Comparison of ENCODE assay signal across 6 cellular contexts in genomic region chr1:1318131-1318652, GRCh38. TPM values are rescaled to one million over a fixed set of nuclear protein-coding genes. Genes with fewer than 3 reads are reported as not detected.
A peak's percentile ranks its signal among the peaks of the same experiment; 100 is the strongest.
DNase-seq lines count a peak whose midpoint lies in the region; ATAC-seq and TF ChIP-seq lines count a peak whose summit lies in the region.

No MANE protein-coding gene starts in this region.

- peaks cover 21% of the 10 kb centered on the region for H3K4me1 Mint-ChIP-seq in osteocyte (ENCODE audit: unreplicated experiment)

- intact Hi-C loops in body of pancreas (cut with DNase I): no loop called here

- no peak overlapping the region for H3K4me3 Mint-ChIP-seq in osteocyte (ENCODE audit: unreplicated experiment)

- H3K4me1 ChIP-seq in body of pancreas: peaks cover 43% of the 10 kb centered on the region

- H3K9me3 ChIP-seq in body of pancreas: no peaks in the 10 kb centered on the region

- 69% methylated on average over 9 of the region's 9 CpGs for WGBS in body of pancreas, 2 donors

- H3K9me3 Mint-ChIP-seq in osteocyte (ENCODE audit: unreplicated experiment): no peaks in the 10 kb centered on the region

- ATAC-seq in body of pancreas (peak; percentile 90), HG02970 (IDR thresholded peaks at IDR 0.05; ENCODE audit: low FRiP score, unreplicated experiment) (no peak), HG02870 (IDR thresholded peaks at IDR 0.05; ENCODE audit: unreplicated experiment) (no peak)

- DNase-seq in HT1080 (ENCODE audit: low read depth) (peak; percentile 95), body of pancreas (peak; percentile 82 to 91 (median 88)), osteocyte (ENCODE audit: extremely low spot score, unreplicated experiment) (no peak)
- no peak for DNase-seq in effector CD4-positive, alpha-beta T cell

- no peak overlapping the region for H3K4me3 ChIP-seq in body of pancreas

- H3K36me3 ChIP-seq in body of pancreas (replicated peaks in 1 of 2; ENCODE audit: insufficient read depth in 1 of 2, low read depth in 2 of 2): peaks cover 3 to 17% of the 10 kb centered on the region in 2 donors

- peak overlapping the region; percentile 68 for H3K27ac Mint-ChIP-seq in osteocyte (ENCODE audit: unreplicated experiment)

- TF ChIP-seq CTCF in body of pancreas (IDR thresholded peaks at IDR 0.05) (no peak), osteocyte (IDR thresholded peaks at IDR 0.05) (no peak)

- H3K27me3 Mint-ChIP-seq in osteocyte (ENCODE audit: unreplicated experiment): no peaks in the 10 kb centered on the region

- H3K27me3 ChIP-seq in body of pancreas: no peaks in the 10 kb centered on the region

- TF ChIP-seq POLR2A in body of pancreas (IDR thresholded peaks at IDR 0.05): no peak

- H3K27ac ChIP-seq in body of pancreas: peak overlapping the region in 3 of 4 donors; percentile 25 to 77 (median 73)

- H3K36me3 Mint-ChIP-seq in osteocyte (ENCODE audit: unreplicated experiment): peaks cover 15% of the 10 kb centered on the region

RNA-seq across cellular contexts. Expression of gene INTS11, which starts 6.3 kb away (rescaled TPM):
- 142 and 143 TPM in 2 replicates for total RNA-seq in HT1080 (2014; rRNA removed; shearing (Covaris generic))
- 72.1 and 84.9 TPM in 2 replicates for polyA plus RNA-seq in HT1080 (2015; cell fraction: cytosol; rRNA removed)
- polyA plus RNA-seq in HT1080 (2015; cell fraction: nucleus; rRNA removed): 310 and 341 TPM in 2 replicates
- total RNA-seq in body of pancreas: 100 to 1,000 TPM in 1 of 2 donors, 10 to 100 TPM in 1; 89.0 to 189 TPM
- 101 and 106 TPM in 2 replicates for total RNA-seq in osteocyte

RNA-seq across cellular contexts. Expression of gene CPTP, which starts 6.4 kb away (rescaled TPM):
- total RNA-seq in HT1080 (2014; rRNA removed; shearing (Covaris generic)): 36.8 and 55.0 TPM in 2 replicates
- 35.2 and 45.6 TPM in 2 replicates for polyA plus RNA-seq in HT1080 (2015; cell fraction: cytosol; rRNA removed)
- polyA plus RNA-seq in HT1080 (2015; cell fraction: nucleus; rRNA removed): 18.1 and 20.3 TPM in 2 replicates
- total RNA-seq in body of pancreas (10 to 100 TPM; 15.6 to 33.0 TPM), osteocyte (23.5 and 24.7 TPM in 2 replicates)

RNA-seq across cellular contexts. Expression of gene PUSL1, which starts 9.8 kb away (rescaled TPM):
- 42.0 and 43.9 TPM in 2 replicates for total RNA-seq in HT1080 (2014; rRNA removed; shearing (Covaris generic))
- polyA plus RNA-seq in HT1080 (2015; cell fraction: cytosol; rRNA removed): 33.3 and 40.5 TPM in 2 replicates
- polyA plus RNA-seq in HT1080 (2015; cell fraction: nucleus; rRNA removed): 30.0 and 40.0 TPM in 2 replicates
- total RNA-seq in body of pancreas (10 to 100 TPM; 20.2 to 20.8 TPM), osteocyte (21.5 and 22.1 TPM in 2 replicates)

RNA-seq across cellular contexts. Expression of gene ACAP3, which starts 10.5 kb away (rescaled TPM):
- total RNA-seq in HT1080 (2014; rRNA removed; shearing (Covaris generic)): 28.9 and 34.9 TPM in 2 replicates
- polyA plus RNA-seq in HT1080 (2015; cell fraction: cytosol; rRNA removed): 10.2 and 12.4 TPM in 2 replicates
- polyA plus RNA-seq in HT1080 (2015; cell fraction: nucleus; rRNA removed): 98.8 and 112 TPM in 2 replicates
- total RNA-seq in body of pancreas: 10 to 100 TPM; 37.9 to 53.7 TPM
- 62.7 and 73.8 TPM in 2 replicates for total RNA-seq in osteocyte

RNA-seq across cellular contexts. Expression of gene TAS1R3, which starts 12.9 kb away (rescaled TPM):
- 0.03 and 0.08 TPM in 2 replicates for total RNA-seq in HT1080 (2014; rRNA removed; shearing (Covaris generic))
- not detected in 2 replicates for polyA plus RNA-seq in HT1080 (2015; cell fraction: cytosol; rRNA removed)
- 0.07 TPM in 1 of 2 replicates, not detected in the other for polyA plus RNA-seq in HT1080 (2015; cell fraction: nucleus; rRNA removed)
- total RNA-seq in body of pancreas (under 1 TPM in 1 of 2 donors, not detected in 1; 0.26 TPM), osteocyte (0.57 and 0.97 TPM in 2 replicates)

Comparison
In these comparisons a context has a peak if more than half of its experiments do, and no peak if none do; other contexts are left out.
1. DNase-seq: peak in HT1080 (single experiment) and body of pancreas (4 of 4); none in osteocyte (single experiment) and effector CD4-positive, alpha-beta T cell (single experiment).